Comparison of ENCODE assay signal across 8 cellular contexts in genomic region chr9:113523421-113524141, GRCh38.
A peak's percentile ranks its signal among the peaks of the same experiment; 100 is the strongest.
DNase-seq lines count a peak whose midpoint lies in the region; ATAC-seq and TF ChIP-seq lines count a peak whose summit lies in the region.

No MANE protein-coding gene starts in this region.

- H3K27ac Mint-ChIP-seq in nephron progenitor cell: no peak overlapping the region

- H3K4me2 ChIP-seq in OCI-LY3 (ENCODE audit: low read length): peak overlapping the region; percentile 95

- peaks cover 17% of the 10 kb centered on the region for H3K27me3 ChIP-seq in OCI-LY3 (ENCODE audit: low read depth, low read length)

- no peaks in the 10 kb centered on the region for H3K79me2 ChIP-seq in OCI-LY3 (ENCODE audit: low read length)

- H3K36me3 Mint-ChIP-seq in nephron progenitor cell (ENCODE audit: low read depth): no peaks in the 10 kb centered on the region

- DNase-seq in GM10266 (ENCODE audit: extremely low spot score) (peak; percentile 66), medulla oblongata (ENCODE audit: extremely low spot score) (peak; percentile 70), nephron progenitor cell (no peak), NCI-H2171 treated with DMSO at 0.1 percent for 48 hours (lab: John Stamatoyannopoulos, UW) (no peak)
- peak; percentile 81 for DNase-seq in activated naive CD4-positive, alpha-beta T cell treated with Interleukin-2 at 50 U/mL for 16 hours
- DNase-seq in stimulated activated CD8-positive, alpha-beta memory T cell treated with anti-CD3 and anti-CD28 coated beads, Interleukin-7, amount 100 ng/mL, for 1 hour (ENCODE audit: low read depth in 2 of 2): peak; percentile 42 to 48

- ATAC-seq in HG02610 (IDR thresholded peaks at IDR 0.05; ENCODE audit: unreplicated experiment): peak; percentile 79

- H3K27ac ChIP-seq in OCI-LY3 (ENCODE audit: low read length): peak overlapping the region; percentile 26; the same call in 1 of the 2 replicates

- no peaks in the 10 kb centered on the region for H4K20me1 ChIP-seq in OCI-LY3 (ENCODE audit: insufficient read depth, low read length)

- TF ChIP-seq CTCF in GM10266 (IDR thresholded peaks at IDR 0.05; ENCODE audit: control insufficient read depth, insufficient read depth, low read depth, missing control alignments) (no peak), OCI-LY3 (IDR thresholded peaks at IDR 0.05; ENCODE audit: low read depth, low read length) (no peak), nephron progenitor cell (IDR thresholded peaks at IDR 0.05) (no peak)

- no peaks in the 10 kb centered on the region for H3K9me3 ChIP-seq in OCI-LY3 (ENCODE audit: insufficient read depth, low read length)

- H3K4me1 ChIP-seq in OCI-LY3 (ENCODE audit: low read length): peaks cover 27% of the 10 kb centered on the region

- no peak overlapping the region for H3K4me3 Mint-ChIP-seq in nephron progenitor cell

- H3K36me3 ChIP-seq in OCI-LY3 (replicated peaks; ENCODE audit: low read depth, low read length): no peaks in the 10 kb centered on the region

- H3K4me1 Mint-ChIP-seq in nephron progenitor cell: peaks cover 61% of the 10 kb centered on the region

- peaks cover 4% of the 10 kb centered on the region for H3K27me3 Mint-ChIP-seq in nephron progenitor cell (ENCODE audit: low read depth, poor library complexity)

- H3K4me3 ChIP-seq in OCI-LY3 (ENCODE audit: low read length): peak overlapping the region; percentile 72

- H3K9me3 Mint-ChIP-seq in nephron progenitor cell: no peaks in the 10 kb centered on the region

- peak overlapping the region; percentile 56 for H3K9ac ChIP-seq in OCI-LY3 (ENCODE audit: low read length)

- H2AFZ ChIP-seq in OCI-LY3 (ENCODE audit: low read depth, low read length): peak overlapping the region; percentile 60; the same call in 1 of the 2 replicates

Comparison
In these comparisons a context has a peak if more than half of its experiments do, and no peak if none do; other contexts are left out.
1. DNase-seq: peak in GM10266 (single experiment), activated naive CD4-positive, alpha-beta T cell treated with Interleukin-2 at 50 U/mL for 16 hours (single experiment), medulla oblongata (single experiment) and stimulated activated CD8-positive, alpha-beta memory T cell treated with anti-CD3 and anti-CD28 coated beads, Interleukin-7, amount 100 ng/mL, for 1 hour (2 of 2); none in nephron progenitor cell (single experiment) and NCI-H2171 treated with DMSO at 0.1 percent for 48 hours (single experiment).